9 cellular contexts compared by ENCODE assay signal in genomic region chr7:66505531-66506451, GRCh38.
DNase-seq lines count a peak whose midpoint lies in the region; ATAC-seq and TF ChIP-seq lines count a peak whose summit lies in the region.
"Had no signal": no experiment of that assay in that cellular context is flagged by ENCODE, and none has a peak within 500 bp of the region (broad histone marks: within the 10 kb centered on the region; RNA-seq: fewer than 3 reads in every experiment).

No MANE protein-coding gene starts in this region.

- H3K4me3 ChIP-seq in foreskin fibroblast (ENCODE audit: low read depth in 1 of 2, low read length in 2 of 2): peak overlapping the region; percentile 31 to 39
- peak overlapping the region; percentile 40 to 47 (median 42) for H3K4me3 ChIP-seq in stomach
- H3K4me3 ChIP-seq in SJCRH30: no peak overlapping the region
- H3K4me3 ChIP-seq: BLaER1 treated with 17β-estradiol and CSF1 and Interleukin-3, amounts not matched to agents 10 nM and 100 nM had no signal

- no peaks in the 10 kb centered on the region for H3K9me3 Mint-ChIP-seq in activated T-cell treated with anti-CD3 and anti-CD28 coated beads, Interleukin-2, amount 50 U/mL, for 72 hours
- no peaks in the 10 kb centered on the region for H3K9me3 Mint-ChIP-seq in mesothelial cell of epicardium

- 46 to 60% (median 49%) methylated on average over 57 to 86 of the region's 86 CpGs for WGBS in stomach, 5 donors

- peaks cover 6% of the 10 kb centered on the region for H3K4me1 Mint-ChIP-seq in activated T-cell treated with anti-CD3 and anti-CD28 coated beads, Interleukin-2, amount 50 U/mL, for 72 hours (ENCODE audit: low read depth)
- H3K4me1 Mint-ChIP-seq in mesothelial cell of epicardium: no peaks in the 10 kb centered on the region

- H3K9me3 ChIP-seq in stomach (peaks cover 0 to 4% (median 0%) of the 10 kb centered on the region in 4 donors), SJCRH30 (replicated peaks) (no peaks in the 10 kb centered on the region)
- H3K9me3 ChIP-seq: BLaER1 treated with 17β-estradiol and CSF1 and Interleukin-3, amounts not matched to agents 10 nM and 100 nM had no signal

- H3K36me3 ChIP-seq in stomach (no peaks in the 10 kb centered on the region), SJCRH30 (no peaks in the 10 kb centered on the region)
- H3K36me3 ChIP-seq: BLaER1 treated with 17β-estradiol and CSF1 and Interleukin-3, amounts not matched to agents 10 nM and 100 nM had no signal

- no peak overlapping the region for H3K27ac Mint-ChIP-seq in activated T-cell treated with anti-CD3 and anti-CD28 coated beads, Interleukin-2, amount 50 U/mL, for 72 hours
- no peak overlapping the region for H3K27ac Mint-ChIP-seq in mesothelial cell of epicardium

- H3K27ac ChIP-seq in stomach: peak overlapping the region in 1 of 5 donors; percentile 13
- no peak overlapping the region for H3K27ac ChIP-seq in SJCRH30
- H3K27ac ChIP-seq: BLaER1 treated with 17β-estradiol and CSF1 and Interleukin-3, amounts not matched to agents 10 nM and 100 nM had no signal

- peak overlapping the region; percentile 66 to 67 for H3K4me3 Mint-ChIP-seq in activated T-cell treated with anti-CD3 and anti-CD28 coated beads, Interleukin-2, amount 50 U/mL, for 72 hours
- H3K4me3 Mint-ChIP-seq in mesothelial cell of epicardium: no peak overlapping the region

- no peak for TF ChIP-seq POLR2A in stomach (IDR thresholded peaks at IDR 0.05)

- ATAC-seq in activated T-cell treated with anti-CD3 and anti-CD28 coated beads, Interleukin-2, amount 50 U/mL, for 72 hours (replicated peaks in 1 of 2): peak; percentile 74 to 77

- H3K36me3 Mint-ChIP-seq in activated T-cell treated with anti-CD3 and anti-CD28 coated beads, Interleukin-2, amount 50 U/mL, for 72 hours (ENCODE audit: insufficient read depth in 2 of 2): no peaks in the 10 kb centered on the region
- H3K36me3 Mint-ChIP-seq in mesothelial cell of epicardium: no peaks in the 10 kb centered on the region

- TF ChIP-seq EP300 in stomach (IDR thresholded peaks at IDR 0.05): no peak

- no peak for TF ChIP-seq CTCF in foreskin fibroblast (IDR thresholded peaks at IDR 0.05; ENCODE audit: low read depth, low read length)
- TF ChIP-seq CTCF in stomach (IDR thresholded peaks at IDR 0.05): no peak
- TF ChIP-seq CTCF in mesothelial cell of epicardium (IDR thresholded peaks at IDR 0.05; ENCODE audit: unreplicated experiment): no peak

- peaks cover 0 to 49% (median 26%) of the 10 kb centered on the region in 3 donors for H3K27me3 ChIP-seq in stomach
- no peaks in the 10 kb centered on the region for H3K27me3 ChIP-seq in SJCRH30

- H3K27me3 Mint-ChIP-seq in activated T-cell treated with anti-CD3 and anti-CD28 coated beads, Interleukin-2, amount 50 U/mL, for 72 hours (ENCODE audit: low read depth): peaks cover 17% of the 10 kb centered on the region
- H3K27me3 Mint-ChIP-seq in mesothelial cell of epicardium (ENCODE audit: low read depth): peaks cover 3% of the 10 kb centered on the region

- peaks cover 7 to 16% (median 12%) of the 10 kb centered on the region in 4 donors for H3K4me1 ChIP-seq in stomach
- H3K4me1 ChIP-seq in SJCRH30: no peaks in the 10 kb centered on the region

- DNase-seq in NCI-H345 (lab: John Stamatoyannopoulos, UW) (peak; percentile 40), NCI-H345 treated with DMSO at 0.1 percent for 48 hours (lab: John Stamatoyannopoulos, UW; ENCODE audit: unreplicated experiment) (no peak), foreskin fibroblast (peak in 1 of 2 donors; percentile 43), stomach (peak; percentile 33), mesothelial cell of epicardium (ENCODE audit: low spot score in 2 of 2, unreplicated experiment in 2 of 2) (no peak), SJCRH30 (no peak)
- peak; percentile 47 to 58 for DNase-seq in activated T-cell treated with anti-CD3 and anti-CD28 coated beads, Interleukin-2, amount 50 U/mL, for 72 hours
- DNase-seq in stimulated activated CD4-positive, alpha-beta T cell treated with anti-CD3 and anti-CD28 coated beads, Interleukin-4, amount 100 ng/mL, for 4 hours: no peak

- intact Hi-C loops in stomach (cut with DNase I; ENCODE audit: low total_unique reads): no loop called here

Comparison
In these comparisons a context has a peak if more than half of its experiments do, and no peak if none do; other contexts are left out.
1. DNase-seq: peak in NCI-H345 (single experiment), activated T-cell treated with anti-CD3 and anti-CD28 coated beads, Interleukin-2, amount 50 U/mL, for 72 hours (2 of 2) and stomach (single experiment); none in NCI-H345 treated with DMSO at 0.1 percent for 48 hours (single experiment), stimulated activated CD4-positive, alpha-beta T cell treated with anti-CD3 and anti-CD28 coated beads, Interleukin-4, amount 100 ng/mL, for 4 hours (0 of 2), mesothelial cell of epicardium (0 of 2) and SJCRH30 (0 of 2).